Comparison of ENCODE assay signal across 1 cellular context in genomic region chr16:67660564-67661028, GRCh38.
TF ChIP-seq lines count a peak whose summit lies in the region.

A gene with protein sequence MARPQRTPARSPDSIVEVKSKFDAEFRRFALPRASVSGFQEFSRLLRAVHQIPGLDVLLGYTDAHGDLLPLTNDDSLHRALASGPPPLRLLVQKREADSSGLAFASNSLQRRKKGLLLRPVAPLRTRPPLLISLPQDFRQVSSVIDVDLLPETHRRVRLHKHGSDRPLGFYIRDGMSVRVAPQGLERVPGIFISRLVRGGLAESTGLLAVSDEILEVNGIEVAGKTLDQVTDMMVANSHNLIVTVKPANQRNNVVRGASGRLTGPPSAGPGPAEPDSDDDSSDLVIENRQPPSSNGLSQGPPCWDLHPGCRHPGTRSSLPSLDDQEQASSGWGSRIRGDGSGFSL (plus strand): TSS chr16:67660960. CDS start chr16:67661039, 79 bp downstream.

TF ChIP-seq in K562, 482 proteins besides CTCF, POLR2A, EP300 and RAD21 (continued from another document and continues in another):
- TF ChIP-seq, protein P1, sequence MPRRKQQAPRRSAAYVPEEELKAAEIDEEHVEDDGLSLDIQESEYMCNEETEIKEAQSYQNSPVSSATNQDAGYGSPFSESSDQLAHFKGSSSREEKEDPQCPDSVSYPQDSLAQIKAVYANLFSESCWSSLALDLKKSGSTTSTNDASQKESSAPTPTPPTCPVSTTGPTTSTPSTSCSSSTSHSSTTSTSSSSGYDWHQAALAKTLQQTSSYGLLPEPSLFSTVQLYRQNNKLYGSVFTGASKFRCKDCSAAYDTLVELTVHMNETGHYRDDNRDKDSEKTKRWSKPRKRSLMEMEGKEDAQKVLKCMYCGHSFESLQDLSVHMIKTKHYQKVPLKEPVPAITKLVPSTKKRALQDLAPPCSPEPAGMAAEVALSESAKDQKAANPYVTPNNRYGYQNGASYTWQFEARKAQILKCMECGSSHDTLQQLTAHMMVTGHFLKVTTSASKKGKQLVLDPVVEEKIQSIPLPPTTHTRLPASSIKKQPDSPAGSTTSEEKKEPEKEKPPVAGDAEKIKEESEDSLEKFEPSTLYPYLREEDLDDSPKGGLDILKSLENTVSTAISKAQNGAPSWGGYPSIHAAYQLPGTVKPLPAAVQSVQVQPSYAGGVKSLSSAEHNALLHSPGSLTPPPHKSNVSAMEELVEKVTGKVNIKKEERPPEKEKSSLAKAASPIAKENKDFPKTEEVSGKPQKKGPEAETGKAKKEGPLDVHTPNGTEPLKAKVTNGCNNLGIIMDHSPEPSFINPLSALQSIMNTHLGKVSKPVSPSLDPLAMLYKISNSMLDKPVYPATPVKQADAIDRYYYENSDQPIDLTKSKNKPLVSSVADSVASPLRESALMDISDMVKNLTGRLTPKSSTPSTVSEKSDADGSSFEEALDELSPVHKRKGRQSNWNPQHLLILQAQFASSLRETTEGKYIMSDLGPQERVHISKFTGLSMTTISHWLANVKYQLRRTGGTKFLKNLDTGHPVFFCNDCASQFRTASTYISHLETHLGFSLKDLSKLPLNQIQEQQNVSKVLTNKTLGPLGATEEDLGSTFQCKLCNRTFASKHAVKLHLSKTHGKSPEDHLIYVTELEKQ (CRISPR knock-in tag; IDR thresholded peaks at IDR 0.05), result no peak
- no peak for TF ChIP-seq TBP (optimal IDR thresholded peaks at IDR 0.05; ENCODE audit: low read depth, low read length)
- TF ChIP-seq, protein P2, sequence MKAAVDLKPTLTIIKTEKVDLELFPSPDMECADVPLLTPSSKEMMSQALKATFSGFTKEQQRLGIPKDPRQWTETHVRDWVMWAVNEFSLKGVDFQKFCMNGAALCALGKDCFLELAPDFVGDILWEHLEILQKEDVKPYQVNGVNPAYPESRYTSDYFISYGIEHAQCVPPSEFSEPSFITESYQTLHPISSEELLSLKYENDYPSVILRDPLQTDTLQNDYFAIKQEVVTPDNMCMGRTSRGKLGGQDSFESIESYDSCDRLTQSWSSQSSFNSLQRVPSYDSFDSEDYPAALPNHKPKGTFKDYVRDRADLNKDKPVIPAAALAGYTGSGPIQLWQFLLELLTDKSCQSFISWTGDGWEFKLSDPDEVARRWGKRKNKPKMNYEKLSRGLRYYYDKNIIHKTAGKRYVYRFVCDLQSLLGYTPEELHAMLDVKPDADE (conservative IDR thresholded peaks at IDR 0.05; ENCODE audit: control insufficient read depth, low read depth, low read length), result no peak; the same call in 1 of the 2 replicates
- TF ChIP-seq HNRNPL (IDR thresholded peaks at IDR 0.05; ENCODE audit: low read depth, low read length), result no peak
- TF ChIP-seq ZNF77 (CRISPR knock-in tag; IDR thresholded peaks at IDR 0.05), result no peak
- peak; percentile 22; the same call in 1 of the 2 replicates for TF ChIP-seq XRCC5 (IDR thresholded peaks at IDR 0.05; ENCODE audit: low read depth, low read length)
- TF ChIP-seq ZNF41 (CRISPR knock-in tag; conservative IDR thresholded peaks at IDR 0.05), result no peak
- no peak for TF ChIP-seq ZNF561 (CRISPR knock-in tag; conservative IDR thresholded peaks at IDR 0.05)
- peak; percentile 94 for TF ChIP-seq ATF1 (CRISPR knock-in tag; IDR thresholded peaks at IDR 0.05)
- peak; percentile 97 for TF ChIP-seq ATF1 (tag; IDR thresholded peaks at IDR 0.05)
- no peak for TF ChIP-seq BACH1 (tag; IDR thresholded peaks at IDR 0.05)
- TF ChIP-seq WHSC1 (IDR thresholded peaks at IDR 0.05; ENCODE audit: low read length), result no peak
- TF ChIP-seq, protein P3, sequence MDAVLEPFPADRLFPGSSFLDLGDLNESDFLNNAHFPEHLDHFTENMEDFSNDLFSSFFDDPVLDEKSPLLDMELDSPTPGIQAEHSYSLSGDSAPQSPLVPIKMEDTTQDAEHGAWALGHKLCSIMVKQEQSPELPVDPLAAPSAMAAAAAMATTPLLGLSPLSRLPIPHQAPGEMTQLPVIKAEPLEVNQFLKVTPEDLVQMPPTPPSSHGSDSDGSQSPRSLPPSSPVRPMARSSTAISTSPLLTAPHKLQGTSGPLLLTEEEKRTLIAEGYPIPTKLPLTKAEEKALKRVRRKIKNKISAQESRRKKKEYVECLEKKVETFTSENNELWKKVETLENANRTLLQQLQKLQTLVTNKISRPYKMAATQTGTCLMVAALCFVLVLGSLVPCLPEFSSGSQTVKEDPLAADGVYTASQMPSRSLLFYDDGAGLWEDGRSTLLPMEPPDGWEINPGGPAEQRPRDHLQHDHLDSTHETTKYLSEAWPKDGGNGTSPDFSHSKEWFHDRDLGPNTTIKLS (IDR thresholded peaks at IDR 0.05; ENCODE audit: borderline replicate concordance, low read depth), result no peak
- TF ChIP-seq FIP1L1 (IDR thresholded peaks at IDR 0.05; ENCODE audit: low read depth, low read length, poor library complexity, severe bottlenecking), result no peak
- TF ChIP-seq GATA2 (CRISPR knock-in tag; IDR thresholded peaks at IDR 0.05), result no peak
- no peak for TF ChIP-seq SFPQ (IDR thresholded peaks at IDR 0.05; ENCODE audit: low read depth, low read length)
- TF ChIP-seq MEF2A (IDR thresholded peaks at IDR 0.05; ENCODE audit: control insufficient read depth, low read depth, low read length), result no peak
- TF ChIP-seq ZNF143 (CRISPR knock-in tag; IDR thresholded peaks at IDR 0.05), result no peak
- no peak for TF ChIP-seq POLR3A (IDR thresholded peaks at IDR 0.05; ENCODE audit: borderline replicate concordance, extremely low read depth, insufficient read depth, insufficient read length)
- peak; percentile 71 for TF ChIP-seq KHSRP (IDR thresholded peaks at IDR 0.05)
- TF ChIP-seq HDGF (IDR thresholded peaks at IDR 0.05), result no peak
- TF ChIP-seq SRSF1 (IDR thresholded peaks at IDR 0.05; ENCODE audit: low read depth, low read length), result no peak
- peak; percentile 92; the same call in 1 of the 2 replicates for TF ChIP-seq DNMT1 (IDR thresholded peaks at IDR 0.05)
- no peak for TF ChIP-seq GATAD2B (IDR thresholded peaks at IDR 0.05; ENCODE audit: borderline replicate concordance)
- TF ChIP-seq ZNF124 (CRISPR knock-in tag; IDR thresholded peaks at IDR 0.05), result no peak
- TF ChIP-seq ARHGAP35 (IDR thresholded peaks at IDR 0.05; ENCODE audit: partially characterized antibody), result no peak
- peak; percentile 66; the same call in 1 of the 2 replicates for TF ChIP-seq SREBF2 (CRISPR knock-in tag; IDR thresholded peaks at IDR 0.05)
- TF ChIP-seq NFXL1 (CRISPR knock-in tag; IDR thresholded peaks at IDR 0.05), result no peak
- TF ChIP-seq ZFPM2 (CRISPR knock-in tag; IDR thresholded peaks at IDR 0.05), result no peak
- TF ChIP-seq NR2C1 (IDR thresholded peaks at IDR 0.05), result no peak
- TF ChIP-seq NR2C1 (tag; IDR thresholded peaks at IDR 0.05), result 0 out of 2 replicates have a peak, but pooled peaks have one; percentile 26
- TF ChIP-seq ZNF407 (IDR thresholded peaks at IDR 0.05; ENCODE audit: low read depth), result no peak
- TF ChIP-seq, protein P4, sequence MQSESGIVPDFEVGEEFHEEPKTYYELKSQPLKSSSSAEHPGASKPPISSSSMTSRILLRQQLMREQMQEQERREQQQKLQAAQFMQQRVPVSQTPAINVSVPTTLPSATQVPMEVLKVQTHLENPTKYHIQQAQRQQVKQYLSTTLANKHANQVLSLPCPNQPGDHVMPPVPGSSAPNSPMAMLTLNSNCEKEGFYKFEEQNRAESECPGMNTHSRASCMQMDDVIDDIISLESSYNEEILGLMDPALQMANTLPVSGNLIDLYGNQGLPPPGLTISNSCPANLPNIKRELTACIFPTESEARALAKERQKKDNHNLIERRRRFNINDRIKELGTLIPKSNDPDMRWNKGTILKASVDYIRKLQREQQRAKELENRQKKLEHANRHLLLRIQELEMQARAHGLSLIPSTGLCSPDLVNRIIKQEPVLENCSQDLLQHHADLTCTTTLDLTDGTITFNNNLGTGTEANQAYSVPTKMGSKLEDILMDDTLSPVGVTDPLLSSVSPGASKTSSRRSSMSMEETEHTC (IDR thresholded peaks at IDR 0.05), result no peak; the same call in 1 of the 2 replicates
- TF ChIP-seq, protein P5, sequence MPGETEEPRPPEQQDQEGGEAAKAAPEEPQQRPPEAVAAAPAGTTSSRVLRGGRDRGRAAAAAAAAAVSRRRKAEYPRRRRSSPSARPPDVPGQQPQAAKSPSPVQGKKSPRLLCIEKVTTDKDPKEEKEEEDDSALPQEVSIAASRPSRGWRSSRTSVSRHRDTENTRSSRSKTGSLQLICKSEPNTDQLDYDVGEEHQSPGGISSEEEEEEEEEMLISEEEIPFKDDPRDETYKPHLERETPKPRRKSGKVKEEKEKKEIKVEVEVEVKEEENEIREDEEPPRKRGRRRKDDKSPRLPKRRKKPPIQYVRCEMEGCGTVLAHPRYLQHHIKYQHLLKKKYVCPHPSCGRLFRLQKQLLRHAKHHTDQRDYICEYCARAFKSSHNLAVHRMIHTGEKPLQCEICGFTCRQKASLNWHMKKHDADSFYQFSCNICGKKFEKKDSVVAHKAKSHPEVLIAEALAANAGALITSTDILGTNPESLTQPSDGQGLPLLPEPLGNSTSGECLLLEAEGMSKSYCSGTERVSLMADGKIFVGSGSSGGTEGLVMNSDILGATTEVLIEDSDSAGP (CRISPR knock-in tag; IDR thresholded peaks at IDR 0.05), result no peak
- no peak for TF ChIP-seq THAP12 (CRISPR knock-in tag; IDR thresholded peaks at IDR 0.05)
